Comparison of ENCODE assay signal across 24 cellular contexts in genomic region chr5:103895738-103896137, GRCh38.
"Had no signal": no experiment of that assay in that cellular context is flagged by ENCODE, and none has a peak within 500 bp of the region (broad histone marks: within the 10 kb centered on the region; RNA-seq: fewer than 3 reads in every experiment).

No MANE protein-coding gene starts in this region.

- H3K9me3 ChIP-seq: ovary, psoas muscle, right lobe of liver, sigmoid colon, testis, tibial artery, transverse colon, upper lobe of right lung, uterus had no signal

- H3K27ac ChIP-seq: neural progenitor cell, ovary, parathyroid adenoma, psoas muscle, right lobe of liver, sigmoid colon, stomach, testis, tibial artery, transverse colon, upper lobe of right lung, uterus had no signal

- H2AFZ ChIP-seq: neural progenitor cell, parathyroid adenoma had no signal

- H3K4me3 ChIP-seq: neural progenitor cell, ovary, psoas muscle, right lobe of liver, sigmoid colon, stomach, testis, tibial artery, transverse colon, upper lobe of right lung, uterus had no signal

- H3K36me3 ChIP-seq: neural progenitor cell, ovary, right lobe of liver, sigmoid colon, stomach, tibial artery, transverse colon, upper lobe of right lung, uterus had no signal

- DNase-seq: natural killer cell; occipital lobe; ovary; posterior cingulate gyrus; psoas muscle; right cardiac atrium; right lobe of liver; sigmoid colon; small intestine; stimulated activated CD4-positive, alpha-beta T cell treated with anti-CD3 and anti-CD28 coated beads, Interleukin-15, amount 100 ng/mL, for 24 hours; stimulated activated CD4-positive, alpha-beta T cell treated with anti-CD3 and anti-CD28 coated beads, Interleukin-2, amount 100 ng/mL, for 24 hours; stimulated activated CD4-positive, alpha-beta T cell treated with anti-CD3 and anti-CD28 coated beads, Interleukin-2, amount 100 ng/mL, for 48 hours; stimulated activated CD4-positive, alpha-beta T cell treated with anti-CD3 and anti-CD28 coated beads, Interleukin-4, amount 100 ng/mL, for 24 hours; stimulated activated naive B cell treated with anti-CD40 and anti-IgM and Interleukin-4, amounts not matched to agents 10 μg/mL and 1 μg/mL and 100 μg/mL, for 72 hours; stimulated activated naive CD4-positive, alpha-beta T cell treated with Interleukin-2 at 50 U/mL for 16 hours; stomach; testis; tibial artery; transverse colon; upper lobe of right lung; uterus had no signal

- H3K9ac ChIP-seq: neural progenitor cell, parathyroid adenoma had no signal

- H3K27me3 ChIP-seq: neural progenitor cell, ovary, right lobe of liver, sigmoid colon, stomach, testis, tibial artery, transverse colon, upper lobe of right lung, uterus had no signal

- ATAC-seq: natural killer cell; psoas muscle; right cardiac atrium; right lobe of liver; stimulated activated effector memory CD8-positive, alpha-beta T cell treated with anti-CD3 and anti-CD28 coated beads, Interleukin-12 subunit alpha, Interleukin-12 subunit beta, amount 100 ng/mL, for 72 hours; stimulated activated naive B cell treated with anti-CD40 and anti-IgM and Interleukin-4, amounts not matched to agents 10 μg/mL and 1 μg/mL and 100 μg/mL, for 72 hours; upper lobe of right lung had no signal

- H3K79me2 ChIP-seq: parathyroid adenoma had no signal

- H3K4me1 ChIP-seq: parathyroid adenoma, psoas muscle, right lobe of liver, sigmoid colon, stomach, testis, tibial artery, transverse colon, upper lobe of right lung, uterus had no signal
